ENCODE assay signal across 18 cellular contexts in the genomic region with DNA sequence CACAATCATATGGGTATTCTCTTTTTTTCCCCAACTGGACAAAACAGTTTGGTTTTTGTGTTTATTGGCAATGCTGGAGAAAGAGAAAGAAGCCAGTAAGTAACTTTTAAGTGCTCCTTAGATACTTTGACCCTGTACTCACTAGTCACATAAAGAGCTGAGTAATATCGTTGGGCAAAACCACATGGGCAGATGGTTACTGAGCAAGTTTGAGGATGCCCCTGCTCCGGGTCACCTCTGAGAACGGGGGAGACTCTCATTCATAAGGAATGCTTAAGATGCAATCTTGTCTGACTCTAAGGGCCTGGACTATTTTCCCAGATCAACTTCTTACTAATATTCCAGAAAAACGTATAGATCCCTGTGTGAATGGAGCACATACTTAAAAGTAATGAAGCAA.
DNase-seq lines count a peak whose midpoint lies in the region; ATAC-seq, FAIRE-seq and TF ChIP-seq lines count a peak whose summit lies in the region.
"Had no signal": no experiment of that assay in that cellular context is flagged by ENCODE, and none has a peak within 500 bp of the region (broad histone marks: within the 10 kb centered on the region; RNA-seq: fewer than 3 reads in every experiment).

No MANE protein-coding gene starts in this region.

- H3K36me3 Mint-ChIP-seq in stimulated activated effector memory CD8-positive, alpha-beta T cell treated with anti-CD3 and anti-CD28 coated beads, Interleukin-12 subunit alpha, Interleukin-12 subunit beta, amount 100 ng/mL, for 72 hours = peaks cover 51% of the 10 kb centered on the region

- H3K27me3 ChIP-seq in keratinocyte (ENCODE audit: control insufficient read depth, extremely low read depth, insufficient read depth, low read length) = no peaks in the 10 kb centered on the region
- H3K27me3 ChIP-seq: BE2C, heart left ventricle had no signal

- H3K4me2 ChIP-seq in keratinocyte (ENCODE audit: control insufficient read depth, extremely low read depth, insufficient read depth, low read depth, low read length) = peak overlapping the region; percentile 40

- no peak for FAIRE-seq in keratinocyte (lab: Jason Lieb, UNC)
- FAIRE-seq: GM12878 had no signal

- H3K9ac ChIP-seq in keratinocyte (ENCODE audit: control insufficient read depth, extremely low read depth, insufficient read depth, low read length) = no peak overlapping the region
- H3K9ac ChIP-seq: parathyroid adenoma had no signal

- no peaks in the 10 kb centered on the region for H3K9me3 ChIP-seq in keratinocyte (ENCODE audit: control insufficient read depth, low read depth, low read length)
- H3K9me3 ChIP-seq: BE2C, heart left ventricle, mucosa of descending colon had no signal

- TF ChIP-seq CTCF in AG10803 (conservative IDR thresholded peaks at IDR 0.05; ENCODE audit: low read length) (no peak), astrocyte of the spinal cord (IDR thresholded peaks at IDR 0.05; ENCODE audit: low read depth, low read length) (no peak), keratinocyte (optimal IDR thresholded peaks at IDR 0.05 in 1 of 3, IDR thresholded peaks at IDR 0.05 in 1 of 3, conservative IDR thresholded peaks at IDR 0.05 in 1 of 3; ENCODE audit: extremely low read depth in 1 of 3, insufficient read depth in 2 of 3, low read length in 3 of 3) (no peak)

- peak overlapping the region; percentile 10 for H3K27ac ChIP-seq in keratinocyte (ENCODE audit: control insufficient read depth, insufficient read depth, low read length)
- H3K27ac ChIP-seq: heart left ventricle, parathyroid adenoma, SK-N-MC, VCaP had no signal

- H3K4me1 Mint-ChIP-seq in stimulated activated effector memory CD8-positive, alpha-beta T cell treated with anti-CD3 and anti-CD28 coated beads, Interleukin-12 subunit alpha, Interleukin-12 subunit beta, amount 100 ng/mL, for 72 hours = no peaks in the 10 kb centered on the region

- no peak overlapping the region for H2AFZ ChIP-seq in keratinocyte (ENCODE audit: control insufficient read depth, low read length)
- H2AFZ ChIP-seq: parathyroid adenoma had no signal

- no peaks in the 10 kb centered on the region for H3K36me3 ChIP-seq in keratinocyte (ENCODE audit: control insufficient read depth in 2 of 2, extremely low read depth in 1 of 2, insufficient read depth in 2 of 2, low read length in 2 of 2)
- H3K36me3 ChIP-seq: BE2C had no signal

- H4K20me1 ChIP-seq in keratinocyte (ENCODE audit: control insufficient read depth, extremely low read depth, insufficient read depth, low read length) = no peaks in the 10 kb centered on the region

- no peak overlapping the region for H3K4me3 Mint-ChIP-seq in stimulated activated effector memory CD8-positive, alpha-beta T cell treated with anti-CD3 and anti-CD28 coated beads, Interleukin-12 subunit alpha, Interleukin-12 subunit beta, amount 100 ng/mL, for 72 hours

- H3K4me1 ChIP-seq in keratinocyte (ENCODE audit: control insufficient read depth, extremely low read depth, insufficient read depth, low read length) = peaks cover 30% of the 10 kb centered on the region
- H3K4me1 ChIP-seq: BE2C, parathyroid adenoma had no signal

- in situ Hi-C loops in astrocyte of the spinal cord (cut with HindIII; ENCODE audit: low sequenced_read_pairs) = no loop called here

- H3K4me3 ChIP-seq in AG10803 (ENCODE audit: low read length) = no peak overlapping the region
- no peak overlapping the region for H3K4me3 ChIP-seq in astrocyte of the spinal cord (ENCODE audit: low read depth, low read length)
- no peak overlapping the region for H3K4me3 ChIP-seq in keratinocyte (ENCODE audit: control insufficient read depth in 2 of 3, extremely low read depth in 1 of 3, insufficient read depth in 2 of 3, low read depth in 1 of 3, low read length in 3 of 3)
- H3K4me3 ChIP-seq: GM12878, heart left ventricle, mucosa of descending colon, SK-N-MC had no signal

- DNase-seq in AG10803 (ENCODE audit: low read depth) (peak; percentile 84), HT1080 (ENCODE audit: low read depth) (peak; percentile 82), astrocyte of the spinal cord (ENCODE audit: low read depth, low spot score) (peak; percentile 54), keratinocyte (ENCODE audit: low read depth, low spot score) (no peak), NCI-H1694 treated with DMSO at 0.1 percent for 48 hours (lab: John Stamatoyannopoulos, UW) (no peak)
- DNase-seq in stimulated activated effector memory CD8-positive, alpha-beta T cell treated with anti-CD3 and anti-CD28 coated beads, Interleukin-12 subunit alpha, Interleukin-12 subunit beta, amount 100 ng/mL, for 72 hours (ENCODE audit: low spot score in 2 of 2) = no peak
- DNase-seq: activated gamma-delta T cell; BE2C; DMS79; heart left ventricle; mucosa of descending colon; NK-92 treated with Interleukin-12 subunit alpha and Interleukin-12 subunit beta, amount 100 ng/mL, for 24 hours had no signal

- H3K9me3 Mint-ChIP-seq in stimulated activated effector memory CD8-positive, alpha-beta T cell treated with anti-CD3 and anti-CD28 coated beads, Interleukin-12 subunit alpha, Interleukin-12 subunit beta, amount 100 ng/mL, for 72 hours = no peaks in the 10 kb centered on the region

- H3K27ac Mint-ChIP-seq in stimulated activated effector memory CD8-positive, alpha-beta T cell treated with anti-CD3 and anti-CD28 coated beads, Interleukin-12 subunit alpha, Interleukin-12 subunit beta, amount 100 ng/mL, for 72 hours = no peak overlapping the region

- dilution Hi-C loops in keratinocyte (cut with MboI; ENCODE audit: extremely low pct_ligation_motif_present, low sequenced_read_pairs) = no loop called here

- no peaks in the 10 kb centered on the region for H3K79me2 ChIP-seq in keratinocyte (ENCODE audit: control insufficient read depth, insufficient read depth, low read length)
- H3K79me2 ChIP-seq: parathyroid adenoma had no signal

- no peak for ATAC-seq in stimulated activated effector memory CD8-positive, alpha-beta T cell treated with anti-CD3 and anti-CD28 coated beads, Interleukin-12 subunit alpha, Interleukin-12 subunit beta, amount 100 ng/mL, for 72 hours
- ATAC-seq in GM21619 (IDR thresholded peaks at IDR 0.05; ENCODE audit: unreplicated experiment) = no peak
- no peak for ATAC-seq in HG02973 (IDR thresholded peaks at IDR 0.05; ENCODE audit: unreplicated experiment)
- ATAC-seq: GM12878, heart left ventricle had no signal

- H3K9me1 ChIP-seq in keratinocyte (ENCODE audit: control insufficient read depth, extremely low read depth, insufficient read depth, low read length) = no peaks in the 10 kb centered on the region

Comparison
In these comparisons a context has a peak if more than half of its experiments do, and no peak if none do; other contexts are left out.
1. DNase-seq: peak in AG10803 (single experiment), HT1080 (single experiment) and astrocyte of the spinal cord (single experiment); none in keratinocyte (single experiment), stimulated activated effector memory CD8-positive, alpha-beta T cell treated with anti-CD3 and anti-CD28 coated beads, Interleukin-12 subunit alpha, Interleukin-12 subunit beta, amount 100 ng/mL, for 72 hours (0 of 2) and NCI-H1694 treated with DMSO at 0.1 percent for 48 hours (single experiment).